In genomic region chr6:130945401-130945919, GRCh38 we compare ENCODE assay signal across 15 cellular contexts.
DNase-seq lines count a peak whose midpoint lies in the region; ATAC-seq and TF ChIP-seq lines count a peak whose summit lies in the region.
"Had no signal": no experiment of that assay in that cellular context is flagged by ENCODE, and none has a peak within 500 bp of the region (broad histone marks: within the 10 kb centered on the region; RNA-seq: fewer than 3 reads in every experiment).

No MANE protein-coding gene starts in this region.

- no peak overlapping the region for H3K18ac ChIP-seq in mesendoderm (ENCODE audit: low read length)

- H3K27ac ChIP-seq in mesendoderm (ENCODE audit: low read depth, low read length): no peak overlapping the region
- H3K27ac ChIP-seq: BLaER1, neutrophil had no signal

- no peaks in the 10 kb centered on the region for H3K27me3 ChIP-seq in mesendoderm (ENCODE audit: insufficient read depth, low read length, poor library complexity)
- H3K27me3 ChIP-seq: BLaER1, neutrophil had no signal

- in situ Hi-C loops in astrocyte of the spinal cord (cut with HindIII; ENCODE audit: low sequenced_read_pairs): no loop called here

- H3K79me1 ChIP-seq in mesendoderm (ENCODE audit: low read length): peaks cover 3% of the 10 kb centered on the region

- no peak overlapping the region for H3K56ac ChIP-seq in mesendoderm (ENCODE audit: low read length)

- peak; percentile 43 for ATAC-seq in HG02885 (IDR thresholded peaks at IDR 0.05; ENCODE audit: poor library complexity, unreplicated experiment)
- no peak for ATAC-seq in HG02763 (IDR thresholded peaks at IDR 0.05; ENCODE audit: unreplicated experiment)

- DNase-seq in EH (ENCODE audit: low read depth) (peak; percentile 36), astrocyte of the spinal cord (ENCODE audit: low read depth, low spot score) (peak; percentile 55), mesendoderm (peak; percentile 31), NCI-H2171 (lab: John Stamatoyannopoulos, UW) (no peak), cerebellar cortex (ENCODE audit: low spot score) (no peak), NCI-H2227 treated with DMSO at 0.1 percent for 48 hours (lab: John Stamatoyannopoulos, UW) (no peak)
- DNase-seq: activated CD4-positive, alpha-beta memory T cell treated with anti-CD3 and anti-CD28 coated beads, Interleukin-2, amount 10 ng/mL, durations not matched to agents 7 days and 5 days; activated naive CD4-positive, alpha-beta T cell treated with anti-CD3 and anti-CD28 coated beads, Interleukin-2, amount 50 U/mL, for 16 hours; GDM1; NCI-H510A treated with DMSO at 0.1 percent for 48 hours; stimulated activated CD4-positive, alpha-beta T cell treated with anti-CD3 and anti-CD28 coated beads, Interleukin-2, amount 100 ng/mL, for 24 hours had no signal

- H2BK5ac ChIP-seq in mesendoderm (ENCODE audit: low read length): no peak overlapping the region

- H2BK120ac ChIP-seq in mesendoderm (ENCODE audit: low read depth, low read length): no peak overlapping the region

- H3K4me1 ChIP-seq in mesendoderm (ENCODE audit: control insufficient read depth, low read depth, low read length): peaks cover 3% of the 10 kb centered on the region
- H3K4me1 ChIP-seq: BLaER1 had no signal

- H3K4me2 ChIP-seq in mesendoderm (ENCODE audit: low read length): no peak overlapping the region
- H3K4me2 ChIP-seq: BLaER1 had no signal

- no peak overlapping the region for H3K4ac ChIP-seq in mesendoderm (ENCODE audit: low read depth, low read length)

- no CpG with 5 or more reads among the region's 4 CpGs for WGBS in mesendoderm (ENCODE audit: extremely low coverage, insufficient coverage, low lambda C conversion rate)

- H3K79me2 ChIP-seq in mesendoderm (ENCODE audit: control insufficient read depth, insufficient read depth, low read length): no peaks in the 10 kb centered on the region

- no peaks in the 10 kb centered on the region for H3K36me3 ChIP-seq in mesendoderm (ENCODE audit: control insufficient read depth, insufficient read depth, low read length)
- H3K36me3 ChIP-seq: neutrophil had no signal

- TF ChIP-seq CTCF in astrocyte of the spinal cord (IDR thresholded peaks at IDR 0.05; ENCODE audit: low read depth, low read length): no peak

- no peak overlapping the region for H3K9ac ChIP-seq in mesendoderm (ENCODE audit: low read length)
- H3K9ac ChIP-seq: BLaER1 had no signal

- no peak overlapping the region for H4K8ac ChIP-seq in mesendoderm (ENCODE audit: low read depth, low read length)

- H2BK15ac ChIP-seq in mesendoderm (replicated peaks; ENCODE audit: low read depth): no peak overlapping the region

- no peak overlapping the region for H4K5ac ChIP-seq in mesendoderm (ENCODE audit: low read length)

- no peak overlapping the region for H2AK5ac ChIP-seq in mesendoderm (ENCODE audit: low read length)

- H3K4me3 ChIP-seq in astrocyte of the spinal cord (ENCODE audit: low read depth, low read length): no peak overlapping the region
- no peak overlapping the region for H3K4me3 ChIP-seq in mesendoderm (ENCODE audit: low read length)
- H3K4me3 ChIP-seq: BLaER1 had no signal

- no peak overlapping the region for H3K23ac ChIP-seq in mesendoderm (ENCODE audit: low read length)

Comparison
In these comparisons a context has a peak if more than half of its experiments do, and no peak if none do; other contexts are left out.
1. DNase-seq: peak in EH (single experiment), astrocyte of the spinal cord (single experiment) and mesendoderm (single experiment); none in NCI-H2171 (single experiment), cerebellar cortex (single experiment) and NCI-H2227 treated with DMSO at 0.1 percent for 48 hours (single experiment).